ENCODE assay signal across 9 cellular contexts in the genomic region with DNA sequence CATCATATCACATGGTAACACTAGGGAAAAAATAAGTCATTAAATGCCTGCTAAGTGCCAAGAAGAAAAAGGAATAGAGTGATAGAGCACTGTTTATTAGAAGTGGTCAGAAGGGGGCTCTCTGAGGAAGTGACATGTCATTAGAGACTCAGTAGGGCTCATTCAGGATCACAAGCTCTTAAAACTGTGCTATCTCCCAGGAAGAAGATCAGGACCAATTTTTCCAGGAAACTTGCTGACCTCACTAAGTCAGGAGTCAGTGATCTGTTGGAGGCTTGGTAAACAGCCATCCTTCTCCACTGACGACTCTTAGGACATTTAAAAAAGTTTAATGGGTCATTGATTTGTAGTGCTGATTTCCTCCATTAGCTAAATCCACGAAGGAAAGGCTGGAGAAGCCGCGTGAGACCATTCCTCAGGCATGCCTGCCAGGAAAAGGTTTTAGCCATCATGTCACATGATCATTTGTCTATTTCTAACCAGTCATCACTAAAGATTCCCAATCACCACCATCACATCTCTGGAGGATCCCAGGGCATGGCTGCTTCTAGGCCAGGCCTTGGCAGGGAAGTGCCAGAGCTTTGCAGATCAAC. TPM values are rescaled to one million over a fixed set of nuclear protein-coding genes. Genes with fewer than 3 reads are reported as not detected.
A peak's percentile ranks its signal among the peaks of the same experiment; 100 is the strongest.
DNase-seq lines count a peak whose midpoint lies in the region; ATAC-seq and TF ChIP-seq lines count a peak whose summit lies in the region.
"Had no signal": no experiment of that assay in that cellular context is flagged by ENCODE, and none has a peak within 500 bp of the region (broad histone marks: within the 10 kb centered on the region; RNA-seq: fewer than 3 reads in every experiment).

No MANE protein-coding gene starts in this region.

- H3K36me3 ChIP-seq in Loucy (ENCODE audit: insufficient read depth, low read length), result no peaks in the 10 kb centered on the region
- H3K36me3 ChIP-seq in muscle layer of duodenum (ENCODE audit: control insufficient read depth in 1 of 2, insufficient read depth in 2 of 2, low read length in 2 of 2), result no peaks in the 10 kb centered on the region

- peak overlapping the region; percentile 89 for H3K27ac Mint-ChIP-seq in dendritic cell treated with granulocyte-macrophage colony-stimulating factor and Interleukin-4, amounts not matched to agents 40 ng/mL and 50 ng/mL, for 4 days

- H3K9ac ChIP-seq in Loucy (ENCODE audit: low read depth, low read length, poor library complexity, severe bottlenecking), result peak overlapping the region; percentile 11

- no peaks in the 10 kb centered on the region for H3K9me2 ChIP-seq in Loucy (replicated peaks; ENCODE audit: low read depth, low read length)

- POLR2A ChIA-PET in AG04450 (lab: Yijun Ruan, JAX), result no interaction called here

- H3K36me3 Mint-ChIP-seq in dendritic cell treated with granulocyte-macrophage colony-stimulating factor and Interleukin-4, amounts not matched to agents 40 ng/mL and 50 ng/mL, for 4 days (ENCODE audit: low read depth), result no peaks in the 10 kb centered on the region

- ATAC-seq in GM18511 (IDR thresholded peaks at IDR 0.05; ENCODE audit: unreplicated experiment), result no peak

- CTCF ChIA-PET in AG04450 (lab: Charles Lee), result interaction anchor here (1.0 to 1.7 kb wide), 2 partner anchors 12 to 84 kb away, joined by 3 to 5 read pairs; no protein-coding TSS in a partner anchor

- no peaks in the 10 kb centered on the region for H4K20me1 ChIP-seq in Loucy (ENCODE audit: insufficient read depth, low read length, poor library complexity, severe bottlenecking)

- H3K4me3 ChIP-seq in AG04450 (ENCODE audit: low read depth, low read length) (no peak overlapping the region), Loucy (ENCODE audit: low read length, poor library complexity, severe bottlenecking) (no peak overlapping the region), muscle layer of duodenum (ENCODE audit: low read depth in 1 of 2, low read length in 2 of 2) (no peak overlapping the region)

- intact Hi-C loops in dendritic cell treated with granulocyte-macrophage colony-stimulating factor and Interleukin-4, amounts not matched to agents 40 ng/mL and 50 ng/mL, for 4 days (cut with micrococcal nuclease), result no loop called here

- H3K27ac ChIP-seq in AG04450 (ENCODE audit: low read depth, low read length) (no peak overlapping the region), muscle layer of duodenum (ENCODE audit: low read length) (peak overlapping the region; percentile 74)

- peak overlapping the region; percentile 33; the same call in 1 of the 2 replicates for H2AFZ ChIP-seq in Loucy (ENCODE audit: low read length)

- no peak for DNase-seq in AG04450 (ENCODE audit: low read depth, low spot score)
- DNase-seq in AG08396 (ENCODE audit: low spot score), result no peak
- no peak for DNase-seq in middle frontal gyrus (ENCODE audit: extremely low spot score, low spot score)
- no peak for DNase-seq in NCI-H524 treated with DMSO at 0.1 percent for 48 hours (lab: John Stamatoyannopoulos, UW)
- DNase-seq: NCI-H1694 had no signal

- H3K4me1 ChIP-seq in Loucy (ENCODE audit: insufficient read depth, low read length, poor library complexity, severe bottlenecking) (peaks cover 10% of the 10 kb centered on the region), muscle layer of duodenum (ENCODE audit: control insufficient read depth in 1 of 2, insufficient read depth in 2 of 2, low read length in 2 of 2) (peaks cover 0 to 3% of the 10 kb centered on the region in 2 donors)

- H3K4me3 Mint-ChIP-seq in dendritic cell treated with granulocyte-macrophage colony-stimulating factor and Interleukin-4, amounts not matched to agents 40 ng/mL and 50 ng/mL, for 4 days, result no peak overlapping the region

- H3K9me3 ChIP-seq in AG04450 (ENCODE audit: control insufficient read depth, insufficient read depth, low read length), result no peaks in the 10 kb centered on the region
- H3K9me3 ChIP-seq in Loucy (ENCODE audit: insufficient read depth, low read depth, low read length), result no peaks in the 10 kb centered on the region
- H3K9me3 ChIP-seq in muscle layer of duodenum (ENCODE audit: control insufficient read depth in 1 of 2, low read length in 2 of 2), result no peaks in the 10 kb centered on the region

- no peaks in the 10 kb centered on the region for H3F3A ChIP-seq in Loucy (ENCODE audit: low read depth)

- no peaks in the 10 kb centered on the region for H3K79me2 ChIP-seq in Loucy (ENCODE audit: insufficient read depth, low read length)

- TF ChIP-seq CTCF in AG04450 (IDR thresholded peaks at IDR 0.05; ENCODE audit: low read depth, low read length), result 0 out of 2 replicates have a peak, but pooled peaks have one; percentile 1
- peak; percentile 61 for TF ChIP-seq CTCF in Loucy (conservative IDR thresholded peaks at IDR 0.05; ENCODE audit: low read length)

- no peaks in the 10 kb centered on the region for H3K9me3 Mint-ChIP-seq in dendritic cell treated with granulocyte-macrophage colony-stimulating factor and Interleukin-4, amounts not matched to agents 40 ng/mL and 50 ng/mL, for 4 days

- H3K27me3 ChIP-seq in AG04450 (ENCODE audit: control insufficient read depth, insufficient read depth, low read length) (no peaks in the 10 kb centered on the region), Loucy (ENCODE audit: insufficient read depth, low read length, poor library complexity, severe bottlenecking) (no peaks in the 10 kb centered on the region), muscle layer of duodenum (ENCODE audit: low read depth, low read length) (no peaks in the 10 kb centered on the region)

- H3K4me1 Mint-ChIP-seq in dendritic cell treated with granulocyte-macrophage colony-stimulating factor and Interleukin-4, amounts not matched to agents 40 ng/mL and 50 ng/mL, for 4 days (ENCODE audit: low read depth), result peaks cover 64% of the 10 kb centered on the region

- no peaks in the 10 kb centered on the region for H3K27me3 Mint-ChIP-seq in dendritic cell treated with granulocyte-macrophage colony-stimulating factor and Interleukin-4, amounts not matched to agents 40 ng/mL and 50 ng/mL, for 4 days

- H3K4me2 ChIP-seq in Loucy (ENCODE audit: low read depth, low read length, poor library complexity, severe bottlenecking), result no peak overlapping the region

RNA-seq across cellular contexts. Expression of a gene that starts 5.9 kb away (rescaled TPM):
- 49.4 and 54.7 TPM in 2 replicates for polyA plus RNA-seq in AG04450 (2011; rRNA removed)
- 46.4 and 49.5 TPM in 2 replicates for polyA minus RNA-seq in AG04450 (2011; rRNA and poly(A)+ RNA removed)
